Comparison of ENCODE assay signal across 17 cellular contexts in the genomic region with DNA sequence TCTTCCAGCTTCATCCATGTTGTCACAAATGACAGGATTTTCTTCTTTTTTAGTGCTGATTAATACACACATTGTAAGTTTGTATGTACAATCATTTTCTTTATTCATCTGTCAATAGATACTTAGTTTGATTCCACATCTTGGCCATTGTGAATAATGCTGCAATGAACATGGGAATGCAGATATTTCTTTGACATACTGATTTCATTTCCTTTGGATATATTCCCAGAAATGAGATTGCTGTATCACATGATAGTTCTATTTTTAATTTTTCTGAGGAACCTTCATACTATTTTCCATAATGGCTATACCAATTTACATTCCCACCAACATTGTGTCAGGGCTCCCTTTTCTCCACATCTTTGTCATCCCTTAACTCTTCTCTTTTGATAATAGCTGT.
DNase-seq lines count a peak whose midpoint lies in the region; ATAC-seq, FAIRE-seq and TF ChIP-seq lines count a peak whose summit lies in the region.
"Had no signal": no experiment of that assay in that cellular context is flagged by ENCODE, and none has a peak within 500 bp of the region (broad histone marks: within the 10 kb centered on the region; RNA-seq: fewer than 3 reads in every experiment).

No MANE protein-coding gene starts in this region.

- H3K36me3 ChIP-seq in fibroblast of lung (ENCODE audit: control insufficient read depth, insufficient read depth, low read length) (no peaks in the 10 kb centered on the region), adrenal gland (replicated peaks in 1 of 2) (no peaks in the 10 kb centered on the region)

- H3K4me3 ChIP-seq in fibroblast of lung (replicated peaks in 1 of 4; ENCODE audit: control extremely low read depth in 1 of 4, insufficient read depth in 1 of 4, low read depth in 3 of 4, low read length in 4 of 4) (no peak overlapping the region), adrenal gland (no peak overlapping the region)
- H3K4me3 ChIP-seq: SK-N-MC had no signal

- ATAC-seq in HG03460 (IDR thresholded peaks at IDR 0.05; ENCODE audit: unreplicated experiment): no peak

- H3K9me3 ChIP-seq in fibroblast of lung (ENCODE audit: control insufficient read depth, insufficient read depth, low read depth, low read length) (no peaks in the 10 kb centered on the region), adrenal gland (replicated peaks in 1 of 3) (peaks cover 0 to 12% (median 0%) of the 10 kb centered on the region in 3 donors)

- H3K9ac ChIP-seq in fibroblast of lung (ENCODE audit: insufficient read depth, low read length): no peak overlapping the region

- peak; percentile 23 for FAIRE-seq in H54 (lab: Jason Lieb, UNC)
- FAIRE-seq: D721Med had no signal

- DNase-seq in H54 (ENCODE audit: insufficient read length, low spot score) (no peak), amniotic epithelial cell (ENCODE audit: low read depth) (peak; percentile 16), fibroblast of lung (ENCODE audit: low read depth in 2 of 2) (peak; percentile 24 to 40), stromal cell of bone marrow (ENCODE audit: low read depth) (peak; percentile 21), OCI-M2 (lab: John Stamatoyannopoulos, UW; ENCODE audit: unreplicated experiment) (no peak), adrenal gland (no peak)
- DNase-seq: C1 segment of cervical spinal cord; KG1; MV-4-11; NCI-H1694 treated with DMSO at 0.1 percent for 48 hours; NCI-H510A; NCI-H748 treated with DMSO at 0.1 percent for 48 hours; NK-92 treated with Interleukin-12 subunit alpha and Interleukin-12 subunit beta, amount 100 ng/mL, for 24 hours; Right ventricle myocardium superior had no signal

- H3K4me1 ChIP-seq in fibroblast of lung (ENCODE audit: control insufficient read depth, extremely low read depth, insufficient read depth, low read length) (no peaks in the 10 kb centered on the region), adrenal gland (replicated peaks in 1 of 2) (no peaks in the 10 kb centered on the region)

- TF ChIP-seq CTCF in fibroblast of lung (conservative IDR thresholded peaks at IDR 0.05 in 1 of 2, IDR thresholded peaks at IDR 0.05 in 1 of 2; ENCODE audit: low read depth in 1 of 2, low read length in 2 of 2) (no peak), adrenal gland (IDR thresholded peaks at IDR 0.05) (no peak)

- no peaks in the 10 kb centered on the region for H3K79me2 ChIP-seq in fibroblast of lung (ENCODE audit: control insufficient read depth, insufficient read depth, low read length)

- H2AFZ ChIP-seq in fibroblast of lung (ENCODE audit: low read length): no peak overlapping the region

- TF ChIP-seq POLR2A in H54 (IDR thresholded peaks at IDR 0.05; ENCODE audit: low read depth, low read length) (no peak), adrenal gland (IDR thresholded peaks at IDR 0.05) (no peak)

- H3K4me2 ChIP-seq in fibroblast of lung (ENCODE audit: extremely low read depth, insufficient read depth, low read length): no peak overlapping the region

- H3K27me3 ChIP-seq in fibroblast of lung (ENCODE audit: control insufficient read depth, insufficient read depth, low read length) (no peaks in the 10 kb centered on the region), adrenal gland (no peaks in the 10 kb centered on the region)

- intact Hi-C loops in adrenal gland (cut with DNase I): no loop called here

- no peak overlapping the region for H3K27ac ChIP-seq in fibroblast of lung (ENCODE audit: insufficient read depth, low read length)
- no peak overlapping the region for H3K27ac ChIP-seq in adrenal gland
- H3K27ac ChIP-seq: SK-N-MC had no signal

- no peaks in the 10 kb centered on the region for H4K20me1 ChIP-seq in fibroblast of lung (ENCODE audit: control insufficient read depth, extremely low read depth, insufficient read depth, low read length)

Comparison
In these comparisons a context has a peak if more than half of its experiments do, and no peak if none do; other contexts are left out.
1. DNase-seq: peak in amniotic epithelial cell (single experiment), fibroblast of lung (2 of 2) and stromal cell of bone marrow (single experiment); none in H54 (single experiment), OCI-M2 (single experiment) and adrenal gland (0 of 7).